In genomic region chr12:125061229-125061628, GRCh38 we compare ENCODE assay signal across 7 cellular contexts.
"Had no signal": no experiment of that assay in that cellular context is flagged by ENCODE, and none has a peak within 500 bp of the region (broad histone marks: within the 10 kb centered on the region; RNA-seq: fewer than 3 reads in every experiment).

No MANE protein-coding gene starts in this region.

- ATAC-seq: GM12878 had no signal

- FAIRE-seq: G401.6, GM12878, GM12892, GM18507, GM19239 had no signal

- DNase-seq: GDM1, GF-D8 had no signal

- H3K4me3 ChIP-seq: GM12878 had no signal
